Comparison of ENCODE assay signal across 8 cellular contexts in genomic region chr12:51951843-51952722, GRCh38. TPM values are rescaled to one million over a fixed set of nuclear protein-coding genes. Genes with fewer than 3 reads are reported as not detected.
DNase-seq lines count a peak whose midpoint lies in the region; ATAC-seq and TF ChIP-seq lines count a peak whose summit lies in the region.

No MANE protein-coding gene starts in this region.

- WGBS in mesenchymal stem cell: 1% methylated on average over 35 of the region's 50 CpGs
- 1 to 3% methylated on average over 20 to 31 of the region's 50 CpGs for WGBS in tibial nerve, 2 donors

- H3K9ac ChIP-seq in mesenchymal stem cell (ENCODE audit: low read length): peak overlapping the region; percentile 98

- H4K8ac ChIP-seq in mesenchymal stem cell (ENCODE audit: low read length): peak overlapping the region; percentile 45

- H2BK12ac ChIP-seq in mesenchymal stem cell (ENCODE audit: low read length in 2 of 2): no peak overlapping the region

- peak overlapping the region; percentile 89 for H3K4me2 ChIP-seq in mesenchymal stem cell (ENCODE audit: low read length, poor library complexity, severe bottlenecking)

- peak overlapping the region; percentile 66 for H4K91ac ChIP-seq in mesenchymal stem cell (ENCODE audit: low read length)

- TF ChIP-seq EP300 in tibial nerve (IDR thresholded peaks at IDR 0.05): peak in 1 of 2 donors; percentile 7

- peak; percentile 65 for DNase-seq in activated effector memory CD4-positive, alpha-beta T cell treated with anti-CD3 and anti-CD28 coated beads, Interleukin-2, amount 50 U/mL, for 16 hours
- DNase-seq in activated effector memory CD4-positive, alpha-beta T cell treated with Interleukin-2 at 50 U/mL for 16 hours: no peak
- DNase-seq in RKO (ENCODE audit: low spot score): peak; percentile 12
- DNase-seq in coronary artery (ENCODE audit: low spot score): peak; percentile 75
- no peak for DNase-seq in mesenchymal stem cell
- DNase-seq in tibial nerve (ENCODE audit: low spot score in 2 of 2): peak; percentile 23 to 25
- DNase-seq in OCI-M2 (lab: John Stamatoyannopoulos, UW; ENCODE audit: unreplicated experiment): no peak

- no peak overlapping the region for H2AK5ac ChIP-seq in mesenchymal stem cell (ENCODE audit: low read length, severe bottlenecking)

- H3K9me3 ChIP-seq in mesenchymal stem cell (ENCODE audit: control insufficient read depth, low read length) (no peaks in the 10 kb centered on the region), tibial nerve (no peaks in the 10 kb centered on the region)

- ATAC-seq in GM19351 (IDR thresholded peaks at IDR 0.05; ENCODE audit: unreplicated experiment): no peak

- H2BK5ac ChIP-seq in mesenchymal stem cell (ENCODE audit: low read depth, low read length, poor library complexity, severe bottlenecking): no peak overlapping the region

- H3K4me3 ChIP-seq in coronary artery: peak overlapping the region; percentile 99
- peak overlapping the region; percentile 84 to 91 for H3K4me3 ChIP-seq in mesenchymal stem cell (ENCODE audit: insufficient read depth in 1 of 2, low read depth in 1 of 2, low read length in 2 of 2)
- peak overlapping the region; percentile 88 to 100 (median 98) for H3K4me3 ChIP-seq in tibial nerve

- peaks cover 9% of the 10 kb centered on the region for H3K4me1 ChIP-seq in mesenchymal stem cell (ENCODE audit: control insufficient read depth, insufficient read depth, low read depth, low read length)
- H3K4me1 ChIP-seq in tibial nerve: peaks cover 0 to 44% (median 25%) of the 10 kb centered on the region in 4 donors

- peak overlapping the region; percentile 91 for H2BK120ac ChIP-seq in mesenchymal stem cell (ENCODE audit: low read depth, low read length)

- peak overlapping the region; percentile 76 to 97 for H3K4ac ChIP-seq in mesenchymal stem cell (ENCODE audit: low read depth in 1 of 2, low read length in 2 of 2)

- peak overlapping the region; percentile 34 for H2BK15ac ChIP-seq in mesenchymal stem cell (ENCODE audit: low read depth, poor library complexity, severe bottlenecking)

- no peak overlapping the region for H2AFZ ChIP-seq in mesenchymal stem cell (ENCODE audit: low read depth, low read length)

- peaks cover 8% of the 10 kb centered on the region for H3K79me1 ChIP-seq in mesenchymal stem cell (replicated peaks; ENCODE audit: low read length, poor library complexity, severe bottlenecking)

- no peak for TF ChIP-seq CTCF in coronary artery (IDR thresholded peaks at IDR 0.05)
- TF ChIP-seq CTCF in tibial nerve (IDR thresholded peaks at IDR 0.05): no peak

- peak overlapping the region; percentile 85 to 97 for H3K18ac ChIP-seq in mesenchymal stem cell (ENCODE audit: low read depth in 1 of 2, low read length in 2 of 2)

- no peak for TF ChIP-seq POLR2A in tibial nerve (IDR thresholded peaks at IDR 0.05)

- H3K27ac ChIP-seq in coronary artery (peak overlapping the region; percentile 93 to 95), mesenchymal stem cell (ENCODE audit: low read length, poor library complexity, severe bottlenecking) (no peak overlapping the region), tibial nerve (peak overlapping the region; percentile 87 to 97 (median 94))

- H3K27me3 ChIP-seq in mesenchymal stem cell (ENCODE audit: control insufficient read depth in 1 of 2, insufficient read depth in 1 of 2, low read length in 2 of 2): peaks cover 5 to 16% of the 10 kb centered on the region in 2 experiments
- H3K27me3 ChIP-seq in tibial nerve: no peaks in the 10 kb centered on the region

- H3K36me3 ChIP-seq in mesenchymal stem cell (ENCODE audit: control insufficient read depth in 1 of 2, insufficient read depth in 2 of 2, low read depth in 1 of 2, low read length in 2 of 2) (peaks cover 0 to 4% of the 10 kb centered on the region in 2 experiments), tibial nerve (no peaks in the 10 kb centered on the region)

- H3K14ac ChIP-seq in mesenchymal stem cell (ENCODE audit: low read length in 2 of 2): peak overlapping the region; percentile 79 to 88

- H3K23ac ChIP-seq in mesenchymal stem cell (ENCODE audit: low read length in 2 of 2): peak overlapping the region; percentile 10 to 91

RNA-seq across cellular contexts. Expression of gene ACVR1B, which starts 0.6 kb away (rescaled TPM):
- polyA plus RNA-seq in mesenchymal stem cell (2013, experiment 1 of 2): 13.6 TPM
- polyA plus RNA-seq in mesenchymal stem cell (2013, experiment 2 of 2): 13.2 TPM
- 10 to 100 TPM; 11.6 to 19.8 (median 17.1) TPM for total RNA-seq in tibial nerve

RNA-seq across cellular contexts. Expression of gene ACVRL1, which starts 44.8 kb away (rescaled TPM):
- polyA plus RNA-seq in mesenchymal stem cell (2013, experiment 1 of 2): 158 TPM
- 162 TPM for polyA plus RNA-seq in mesenchymal stem cell (2013, experiment 2 of 2)
- total RNA-seq in tibial nerve: 100 to 1,000 TPM in 1 of 4 donors, 10 to 100 TPM in 3; 68.4 to 318 (median 80.7) TPM

RNA-seq across cellular contexts. Expression of gene TAMALIN, which starts 54.7 kb away (rescaled TPM):
- polyA plus RNA-seq in mesenchymal stem cell (2013, experiment 1 of 2): 17.3 TPM
- polyA plus RNA-seq in mesenchymal stem cell (2013, experiment 2 of 2): 17.8 TPM
- total RNA-seq in tibial nerve: 10 to 100 TPM; 30.6 to 54.0 (median 37.8) TPM

Comparison
In these comparisons a context has a peak if more than half of its experiments do, and no peak if none do; other contexts are left out.
1. DNase-seq: peak in activated effector memory CD4-positive, alpha-beta T cell treated with anti-CD3 and anti-CD28 coated beads, Interleukin-2, amount 50 U/mL, for 16 hours (single experiment), RKO (single experiment), coronary artery (single experiment) and tibial nerve (2 of 2); none in activated effector memory CD4-positive, alpha-beta T cell treated with Interleukin-2 at 50 U/mL for 16 hours (single experiment), mesenchymal stem cell (single experiment) and OCI-M2 (single experiment).
2. Peak in every context shown above with its lines, with median percentiles within 50 percentile points of each other: H3K4me3 ChIP-seq.